In the genomic region with DNA sequence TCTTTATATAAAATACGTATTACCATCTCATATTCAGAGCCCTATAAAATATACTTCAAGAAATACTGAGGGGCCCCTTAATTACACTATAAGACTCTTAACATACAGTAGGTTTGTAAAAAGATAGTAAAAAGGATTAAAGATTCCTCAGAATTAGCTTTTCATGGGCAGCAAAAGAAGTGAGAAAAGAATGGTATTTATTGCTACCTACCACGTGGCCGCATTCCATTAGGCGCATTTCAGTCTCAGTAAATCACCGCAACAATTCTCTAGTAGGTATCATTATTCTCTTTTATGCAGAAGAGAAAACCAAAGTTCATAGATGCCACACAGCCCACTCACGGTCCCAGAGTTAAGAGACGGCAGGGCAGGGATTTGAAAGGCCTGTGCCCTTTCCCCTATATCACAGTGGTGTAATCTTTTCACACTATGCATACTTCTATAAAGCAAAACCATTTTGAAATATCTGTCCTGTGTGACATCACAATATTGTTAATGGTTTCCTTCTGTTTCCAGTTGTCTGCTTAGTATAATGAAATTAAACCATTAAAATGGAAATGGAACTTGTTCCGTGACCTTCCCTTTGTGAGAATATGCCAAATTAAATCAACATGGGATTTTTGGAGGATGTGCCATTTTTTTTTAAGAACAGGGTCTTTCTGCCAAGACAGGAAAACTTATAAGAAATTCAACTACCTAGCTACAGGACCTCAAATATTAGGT, we compare ENCODE assay signal across 31 cellular contexts.
"Had no signal": no experiment of that assay in that cellular context is flagged by ENCODE, and none has a peak within 500 bp of the region (broad histone marks: within the 10 kb centered on the region; RNA-seq: fewer than 3 reads in every experiment).

No MANE protein-coding gene starts in this region.

- H3K27me3 ChIP-seq: cardiac muscle cell, Peyer's patch, SJSA1 had no signal

- H3K36me3 ChIP-seq: cardiac muscle cell, Peyer's patch, SJSA1, WERI-Rb-1 had no signal

- H3K4me3 ChIP-seq: cardiac muscle cell, Peyer's patch, SJSA1 had no signal

- DNase-seq: activated CD4-positive, alpha-beta memory T cell treated with anti-CD3 and anti-CD28 coated beads, Interleukin-2, amount 10 ng/mL, durations not matched to agents 7 days and 5 days; activated CD4-positive, alpha-beta T cell treated with anti-CD3 and anti-CD28 coated beads for 1 hour; activated CD4-positive, alpha-beta T cell treated with anti-CD3 and anti-CD28 coated beads for 48 hours; activated CD4-positive, CD25-positive, alpha-beta regulatory T cell; activated CD8-positive, alpha-beta memory T cell treated with anti-CD3 and anti-CD28 coated beads for 24 hours; activated CD8-positive, alpha-beta memory T cell treated with anti-CD3 and anti-CD28 coated beads, Interleukin-2, amount 10 ng/mL, durations not matched to agents 7 days and 5 days; activated CD8-positive, alpha-beta memory T cell treated with anti-CD3 and anti-CD28 coated beads, Interleukin-2, amount 50 U/mL, for 48 hours; activated effector memory CD4-positive, alpha-beta T cell treated with Interleukin-2 at 50 U/mL for 16 hours; activated naive CD4-positive, alpha-beta T cell treated with anti-CD3 and anti-CD28 coated beads, Interleukin-2, amount 10 ng/mL, durations not matched to agents 7 days and 5 days; activated naive CD8-positive, alpha-beta T cell treated with anti-CD3 and anti-CD28 coated beads, Interleukin-2, amount 50 U/mL, for 24 hours; activated T-cell treated with anti-CD3 and anti-CD28 coated beads, Interleukin-2, amount 50 U/mL, for 48 hours; aorta; MM.1S; MV-4-11; NCI-H1092; NCI-H1436 treated with DMSO at 0.1 percent for 48 hours; NCI-H1694 treated with DMSO at 0.1 percent for 48 hours; NCI-H2029; NCI-H510A; NCI-H526; NCI-H748 treated with DMSO at 0.1 percent for 48 hours; NK-92 treated with Interleukin-12 subunit alpha and Interleukin-12 subunit beta, amount 100 ng/mL, for 24 hours; PC-3; Peyer's patch; RPMI8226; SHP77 treated with DMSO at 0.1 percent for 48 hours; SW 1271; T1000; WERI-Rb-1 had no signal

- ATAC-seq: activated CD8-positive, alpha-beta memory T cell treated with anti-CD3 and anti-CD28 coated beads, Interleukin-2, amount 10 ng/mL, durations not matched to agents 7 days and 5 days; activated naive CD8-positive, alpha-beta T cell treated with anti-CD3 and anti-CD28 coated beads, Interleukin-2, amount 50 U/mL, for 24 hours; PC-3 had no signal

- H3K9me3 ChIP-seq: Peyer's patch, SJSA1 had no signal

- H3K4me1 ChIP-seq: Peyer's patch, SJSA1 had no signal

- H3K27ac ChIP-seq: cardiac muscle cell, Peyer's patch, SJSA1, WERI-Rb-1 had no signal
